In the genomic region with DNA sequence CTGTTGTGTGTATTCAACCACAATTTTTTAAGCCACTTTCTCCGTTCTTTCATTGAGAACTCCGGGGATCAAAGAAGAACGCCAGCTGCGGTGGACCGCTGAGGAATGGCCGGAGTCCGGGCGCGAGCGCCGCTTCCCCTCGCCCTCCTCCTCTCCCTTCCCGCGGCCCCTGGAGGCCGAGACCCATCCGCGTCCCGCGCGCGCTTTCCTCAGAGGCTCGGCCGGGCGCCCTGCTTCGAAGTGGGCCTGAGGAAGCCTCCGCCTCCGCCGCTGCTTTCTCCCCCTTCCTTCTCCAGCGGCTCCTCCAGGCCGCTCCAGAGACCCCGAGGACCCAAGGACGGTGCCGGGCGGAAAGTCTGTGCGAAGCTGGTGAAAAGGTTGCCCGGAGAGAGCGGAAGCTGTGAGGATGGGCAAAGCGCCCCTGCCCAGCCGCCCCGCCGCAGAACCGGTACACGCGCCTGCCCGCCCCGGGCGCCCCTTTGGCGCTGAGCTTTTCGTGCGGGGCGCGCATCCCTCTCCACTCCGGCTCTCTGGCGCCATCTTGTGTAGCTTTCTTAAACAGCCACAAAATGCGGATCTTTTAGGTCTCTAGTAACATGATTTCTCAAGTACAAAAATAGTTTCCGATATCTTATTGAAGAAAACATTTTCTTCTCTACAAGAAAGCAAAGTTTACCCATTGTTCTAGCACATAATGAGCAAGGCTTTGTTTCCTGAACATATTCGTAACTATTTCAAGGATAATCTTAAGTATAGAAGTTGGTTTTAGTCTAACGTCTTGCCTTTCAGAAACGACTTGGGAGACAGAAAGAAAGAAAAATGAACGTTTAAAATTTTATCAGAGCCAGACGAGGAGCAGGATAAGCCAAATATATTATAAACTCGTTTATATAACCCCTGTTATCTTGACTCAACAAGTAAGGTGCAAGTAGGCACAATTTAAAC, we compare ENCODE assay signal across 1 cellular context.
TF ChIP-seq lines count a peak whose summit lies in the region.

No MANE protein-coding gene starts in this region.

TF ChIP-seq in HEK293, 187 proteins besides CTCF, POLR2A, EP300 and RAD21 (continued from another document and continues in another):
- TF ChIP-seq, protein P1, sequence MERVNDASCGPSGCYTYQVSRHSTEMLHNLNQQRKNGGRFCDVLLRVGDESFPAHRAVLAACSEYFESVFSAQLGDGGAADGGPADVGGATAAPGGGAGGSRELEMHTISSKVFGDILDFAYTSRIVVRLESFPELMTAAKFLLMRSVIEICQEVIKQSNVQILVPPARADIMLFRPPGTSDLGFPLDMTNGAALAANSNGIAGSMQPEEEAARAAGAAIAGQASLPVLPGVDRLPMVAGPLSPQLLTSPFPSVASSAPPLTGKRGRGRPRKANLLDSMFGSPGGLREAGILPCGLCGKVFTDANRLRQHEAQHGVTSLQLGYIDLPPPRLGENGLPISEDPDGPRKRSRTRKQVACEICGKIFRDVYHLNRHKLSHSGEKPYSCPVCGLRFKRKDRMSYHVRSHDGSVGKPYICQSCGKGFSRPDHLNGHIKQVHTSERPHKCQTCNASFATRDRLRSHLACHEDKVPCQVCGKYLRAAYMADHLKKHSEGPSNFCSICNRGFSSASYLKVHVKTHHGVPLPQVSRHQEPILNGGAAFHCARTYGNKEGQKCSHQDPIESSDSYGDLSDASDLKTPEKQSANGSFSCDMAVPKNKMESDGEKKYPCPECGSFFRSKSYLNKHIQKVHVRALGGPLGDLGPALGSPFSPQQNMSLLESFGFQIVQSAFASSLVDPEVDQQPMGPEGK (tag by site-specific recombination; IDR thresholded peaks at IDR 0.05), result peak; percentile 83
- TF ChIP-seq ZNF394 (tag by site-specific recombination; IDR thresholded peaks at IDR 0.05; ENCODE audit: borderline replicate concordance), result peak; percentile 69; the same call in 1 of the 2 replicates
- TF ChIP-seq, protein P2, sequence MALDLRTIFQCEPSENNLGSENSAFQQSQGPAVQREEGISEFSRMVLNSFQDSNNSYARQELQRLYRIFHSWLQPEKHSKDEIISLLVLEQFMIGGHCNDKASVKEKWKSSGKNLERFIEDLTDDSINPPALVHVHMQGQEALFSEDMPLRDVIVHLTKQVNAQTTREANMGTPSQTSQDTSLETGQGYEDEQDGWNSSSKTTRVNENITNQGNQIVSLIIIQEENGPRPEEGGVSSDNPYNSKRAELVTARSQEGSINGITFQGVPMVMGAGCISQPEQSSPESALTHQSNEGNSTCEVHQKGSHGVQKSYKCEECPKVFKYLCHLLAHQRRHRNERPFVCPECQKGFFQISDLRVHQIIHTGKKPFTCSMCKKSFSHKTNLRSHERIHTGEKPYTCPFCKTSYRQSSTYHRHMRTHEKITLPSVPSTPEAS (tag by site-specific recombination; IDR thresholded peaks at IDR 0.05), result peak; percentile 49
- TF ChIP-seq, protein P3, sequence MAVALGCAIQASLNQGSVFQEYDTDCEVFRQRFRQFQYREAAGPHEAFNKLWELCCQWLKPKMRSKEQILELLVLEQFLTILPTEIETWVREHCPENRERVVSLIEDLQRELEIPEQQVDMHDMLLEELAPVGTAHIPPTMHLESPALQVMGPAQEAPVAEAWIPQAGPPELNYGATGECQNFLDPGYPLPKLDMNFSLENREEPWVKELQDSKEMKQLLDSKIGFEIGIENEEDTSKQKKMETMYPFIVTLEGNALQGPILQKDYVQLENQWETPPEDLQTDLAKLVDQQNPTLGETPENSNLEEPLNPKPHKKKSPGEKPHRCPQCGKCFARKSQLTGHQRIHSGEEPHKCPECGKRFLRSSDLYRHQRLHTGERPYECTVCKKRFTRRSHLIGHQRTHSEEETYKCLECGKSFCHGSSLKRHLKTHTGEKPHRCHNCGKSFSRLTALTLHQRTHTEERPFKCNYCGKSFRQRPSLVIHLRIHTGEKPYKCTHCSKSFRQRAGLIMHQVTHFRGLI (tag by site-specific recombination; IDR thresholded peaks at IDR 0.05), result peak; percentile 56
- TF ChIP-seq, protein P4, sequence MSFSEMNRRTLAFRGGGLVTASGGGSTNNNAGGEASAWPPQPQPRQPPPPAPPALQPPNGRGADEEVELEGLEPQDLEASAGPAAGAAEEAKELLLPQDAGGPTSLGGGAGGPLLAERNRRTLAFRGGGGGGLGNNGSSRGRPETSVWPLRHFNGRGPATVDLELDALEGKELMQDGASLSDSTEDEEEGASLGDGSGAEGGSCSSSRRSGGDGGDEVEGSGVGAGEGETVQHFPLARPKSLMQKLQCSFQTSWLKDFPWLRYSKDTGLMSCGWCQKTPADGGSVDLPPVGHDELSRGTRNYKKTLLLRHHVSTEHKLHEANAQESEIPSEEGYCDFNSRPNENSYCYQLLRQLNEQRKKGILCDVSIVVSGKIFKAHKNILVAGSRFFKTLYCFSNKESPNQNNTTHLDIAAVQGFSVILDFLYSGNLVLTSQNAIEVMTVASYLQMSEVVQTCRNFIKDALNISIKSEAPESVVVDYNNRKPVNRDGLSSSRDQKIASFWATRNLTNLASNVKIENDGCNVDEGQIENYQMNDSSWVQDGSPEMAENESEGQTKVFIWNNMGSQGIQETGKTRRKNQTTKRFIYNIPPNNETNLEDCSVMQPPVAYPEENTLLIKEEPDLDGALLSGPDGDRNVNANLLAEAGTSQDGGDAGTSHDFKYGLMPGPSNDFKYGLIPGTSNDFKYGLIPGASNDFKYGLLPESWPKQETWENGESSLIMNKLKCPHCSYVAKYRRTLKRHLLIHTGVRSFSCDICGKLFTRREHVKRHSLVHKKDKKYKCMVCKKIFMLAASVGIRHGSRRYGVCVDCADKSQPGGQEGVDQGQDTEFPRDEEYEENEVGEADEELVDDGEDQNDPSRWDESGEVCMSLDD (tag by site-specific recombination; IDR thresholded peaks at IDR 0.05), result peak; percentile 92; the same call in 1 of the 2 replicates
- TF ChIP-seq ZNF658 (tag by site-specific recombination; IDR thresholded peaks at IDR 0.05), result no peak
- TF ChIP-seq, protein P5, sequence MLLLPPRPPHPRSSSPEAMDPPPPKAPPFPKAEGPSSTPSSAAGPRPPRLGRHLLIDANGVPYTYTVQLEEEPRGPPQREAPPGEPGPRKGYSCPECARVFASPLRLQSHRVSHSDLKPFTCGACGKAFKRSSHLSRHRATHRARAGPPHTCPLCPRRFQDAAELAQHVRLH (tag by site-specific recombination; IDR thresholded peaks at IDR 0.05), result peak; percentile 56; the same call in 1 of the 2 replicates
- TF ChIP-seq TRIM28 (IDR thresholded peaks at IDR 0.05; ENCODE audit: borderline replicate concordance, low read length), result 0 out of 2 replicates have a peak, but pooled peaks have one; percentile 34
- TF ChIP-seq ZIC2 (tag by site-specific recombination; IDR thresholded peaks at IDR 0.05), result peak; percentile 37
- no peak for TF ChIP-seq ZNF146 (tag by site-specific recombination; IDR thresholded peaks at IDR 0.05)
- peak; percentile 65 for TF ChIP-seq ZBTB48 (tag by site-specific recombination; IDR thresholded peaks at IDR 0.05)
- TF ChIP-seq, protein P6, sequence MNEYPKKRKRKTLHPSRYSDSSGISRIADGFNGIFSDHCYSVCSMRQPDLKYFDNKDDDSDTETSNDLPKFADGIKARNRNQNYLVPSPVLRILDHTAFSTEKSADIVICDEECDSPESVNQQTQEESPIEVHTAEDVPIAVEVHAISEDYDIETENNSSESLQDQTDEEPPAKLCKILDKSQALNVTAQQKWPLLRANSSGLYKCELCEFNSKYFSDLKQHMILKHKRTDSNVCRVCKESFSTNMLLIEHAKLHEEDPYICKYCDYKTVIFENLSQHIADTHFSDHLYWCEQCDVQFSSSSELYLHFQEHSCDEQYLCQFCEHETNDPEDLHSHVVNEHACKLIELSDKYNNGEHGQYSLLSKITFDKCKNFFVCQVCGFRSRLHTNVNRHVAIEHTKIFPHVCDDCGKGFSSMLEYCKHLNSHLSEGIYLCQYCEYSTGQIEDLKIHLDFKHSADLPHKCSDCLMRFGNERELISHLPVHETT (tag by site-specific recombination; IDR thresholded peaks at IDR 0.05), result 0 out of 2 replicates have a peak, but pooled peaks have one; percentile 47
- TF ChIP-seq HOXC10 (CRISPR knock-in tag; IDR thresholded peaks at IDR 0.05), result 0 out of 2 replicates have a peak, but pooled peaks have one; percentile 34
- TF ChIP-seq, protein P7, sequence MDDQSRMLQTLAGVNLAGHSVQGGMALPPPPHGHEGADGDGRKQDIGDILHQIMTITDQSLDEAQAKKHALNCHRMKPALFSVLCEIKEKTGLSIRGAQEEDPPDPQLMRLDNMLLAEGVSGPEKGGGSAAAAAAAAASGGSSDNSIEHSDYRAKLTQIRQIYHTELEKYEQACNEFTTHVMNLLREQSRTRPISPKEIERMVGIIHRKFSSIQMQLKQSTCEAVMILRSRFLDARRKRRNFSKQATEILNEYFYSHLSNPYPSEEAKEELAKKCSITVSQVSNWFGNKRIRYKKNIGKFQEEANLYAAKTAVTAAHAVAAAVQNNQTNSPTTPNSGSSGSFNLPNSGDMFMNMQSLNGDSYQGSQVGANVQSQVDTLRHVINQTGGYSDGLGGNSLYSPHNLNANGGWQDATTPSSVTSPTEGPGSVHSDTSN (CRISPR knock-in tag; IDR thresholded peaks at IDR 0.05), result peak; percentile 67; the same call in 1 of the 2 replicates
- TF ChIP-seq ZNF366 (tag by site-specific recombination; conservative IDR thresholded peaks at IDR 0.05), result no peak
- TF ChIP-seq, protein P8, sequence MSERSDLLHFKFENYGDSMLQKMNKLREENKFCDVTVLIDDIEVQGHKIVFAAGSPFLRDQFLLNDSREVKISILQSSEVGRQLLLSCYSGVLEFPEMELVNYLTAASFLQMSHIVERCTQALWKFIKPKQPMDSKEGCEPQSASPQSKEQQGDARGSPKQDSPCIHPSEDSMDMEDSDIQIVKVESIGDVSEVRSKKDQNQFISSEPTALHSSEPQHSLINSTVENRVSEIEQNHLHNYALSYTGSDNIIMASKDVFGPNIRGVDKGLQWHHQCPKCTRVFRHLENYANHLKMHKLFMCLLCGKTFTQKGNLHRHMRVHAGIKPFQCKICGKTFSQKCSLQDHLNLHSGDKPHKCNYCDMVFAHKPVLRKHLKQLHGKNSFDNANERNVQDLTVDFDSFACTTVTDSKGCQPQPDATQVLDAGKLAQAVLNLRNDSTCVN (tag by site-specific recombination; optimal IDR thresholded peaks at IDR 0.05), result peak; percentile 99
- TF ChIP-seq TCF7L2 (IDR thresholded peaks at IDR 0.05; ENCODE audit: borderline replicate concordance, low read depth, low read length), result peak; percentile 45; the same call in 1 of the 2 replicates
- TF ChIP-seq ZNF324 (tag by site-specific recombination; IDR thresholded peaks at IDR 0.05), result peak; percentile 77
- peak; percentile 78; the same call in 1 of the 2 replicates for TF ChIP-seq KLF16 (tag by site-specific recombination; IDR thresholded peaks at IDR 0.05)
- TF ChIP-seq EGR2 (tag by site-specific recombination; IDR thresholded peaks at IDR 0.05; ENCODE audit: low read depth), result peak; percentile 40; the same call in 1 of the 2 replicates
- peak; percentile 96 for TF ChIP-seq ZFP37 (tag by site-specific recombination; IDR thresholded peaks at IDR 0.05)
- TF ChIP-seq ZNF785 (tag by site-specific recombination; IDR thresholded peaks at IDR 0.05), result no peak
- TF ChIP-seq ZNF600 (tag by site-specific recombination; IDR thresholded peaks at IDR 0.05), result peak; percentile 46
- TF ChIP-seq ZBTB21 (tag by site-specific recombination; IDR thresholded peaks at IDR 0.05), result 0 out of 2 replicates have a peak, but pooled peaks have one; percentile 12
- TF ChIP-seq ZXDB (tag by site-specific recombination; IDR thresholded peaks at IDR 0.05), result peak; percentile 97
- TF ChIP-seq, protein P9, sequence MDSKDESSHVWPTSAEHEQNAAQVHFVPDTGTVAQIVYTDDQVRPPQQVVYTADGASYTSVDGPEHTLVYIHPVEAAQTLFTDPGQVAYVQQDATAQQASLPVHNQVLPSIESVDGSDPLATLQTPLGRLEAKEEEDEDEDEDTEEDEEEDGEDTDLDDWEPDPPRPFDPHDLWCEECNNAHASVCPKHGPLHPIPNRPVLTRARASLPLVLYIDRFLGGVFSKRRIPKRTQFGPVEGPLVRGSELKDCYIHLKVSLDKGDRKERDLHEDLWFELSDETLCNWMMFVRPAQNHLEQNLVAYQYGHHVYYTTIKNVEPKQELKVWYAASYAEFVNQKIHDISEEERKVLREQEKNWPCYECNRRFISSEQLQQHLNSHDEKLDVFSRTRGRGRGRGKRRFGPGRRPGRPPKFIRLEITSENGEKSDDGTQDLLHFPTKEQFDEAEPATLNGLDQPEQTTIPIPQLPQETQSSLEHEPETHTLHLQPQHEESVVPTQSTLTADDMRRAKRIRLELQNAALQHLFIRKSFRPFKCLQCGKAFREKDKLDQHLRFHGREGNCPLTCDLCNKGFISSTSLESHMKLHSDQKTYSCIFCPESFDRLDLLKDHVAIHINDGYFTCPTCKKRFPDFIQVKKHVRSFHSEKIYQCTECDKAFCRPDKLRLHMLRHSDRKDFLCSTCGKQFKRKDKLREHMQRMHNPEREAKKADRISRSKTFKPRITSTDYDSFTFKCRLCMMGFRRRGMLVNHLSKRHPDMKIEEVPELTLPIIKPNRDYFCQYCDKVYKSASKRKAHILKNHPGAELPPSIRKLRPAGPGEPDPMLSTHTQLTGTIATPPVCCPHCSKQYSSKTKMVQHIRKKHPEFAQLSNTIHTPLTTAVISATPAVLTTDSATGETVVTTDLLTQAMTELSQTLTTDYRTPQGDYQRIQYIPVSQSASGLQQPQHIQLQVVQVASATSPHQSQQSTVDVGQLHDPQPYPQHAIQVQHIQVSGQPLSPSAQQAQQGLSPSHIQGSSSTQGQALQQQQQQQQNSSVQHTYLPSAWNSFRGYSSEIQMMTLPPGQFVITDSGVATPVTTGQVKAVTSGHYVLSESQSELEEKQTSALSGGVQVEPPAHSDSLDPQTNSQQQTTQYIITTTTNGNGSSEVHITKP (tag by site-specific recombination; IDR thresholded peaks at IDR 0.05), result peak; percentile 24; the same call in 1 of the 2 replicates
- 0 out of 2 replicates have a peak, but pooled peaks have one; percentile 32 for TF ChIP-seq IKZF3 (tag by site-specific recombination; IDR thresholded peaks at IDR 0.05)
- peak; percentile 38; the same call in 1 of the 2 replicates for TF ChIP-seq ZNF610 (tag by site-specific recombination; IDR thresholded peaks at IDR 0.05; ENCODE audit: borderline replicate concordance)
- TF ChIP-seq ZNF423 (tag by site-specific recombination; IDR thresholded peaks at IDR 0.05), result no peak
- TF ChIP-seq ZNF561 (tag by site-specific recombination; IDR thresholded peaks at IDR 0.05; ENCODE audit: borderline replicate concordance), result peak; percentile 79; the same call in 1 of the 2 replicates
- TF ChIP-seq ZFHX2 (tag by site-specific recombination; conservative IDR thresholded peaks at IDR 0.05), result peak; percentile 37; the same call in 1 of the 2 replicates
- no peak for TF ChIP-seq ZNF184 (tag by site-specific recombination; IDR thresholded peaks at IDR 0.05)
- no peak for TF ChIP-seq ZNF169 (tag by site-specific recombination; IDR thresholded peaks at IDR 0.05)
- TF ChIP-seq KLF1 (tag by site-specific recombination; IDR thresholded peaks at IDR 0.05), result no peak
- TF ChIP-seq PRDM1 (tag by site-specific recombination; IDR thresholded peaks at IDR 0.05), result no peak
- TF ChIP-seq ZFP41 (tag by site-specific recombination; IDR thresholded peaks at IDR 0.05; ENCODE audit: borderline replicate concordance), result no peak
- TF ChIP-seq ZNF133 (tag by site-specific recombination; IDR thresholded peaks at IDR 0.05), result no peak
- TF ChIP-seq ZSCAN30 (tag by site-specific recombination; IDR thresholded peaks at IDR 0.05), result peak; percentile 63; the same call in 1 of the 2 replicates
